10 cellular contexts compared by ENCODE assay signal in the genomic region with DNA sequence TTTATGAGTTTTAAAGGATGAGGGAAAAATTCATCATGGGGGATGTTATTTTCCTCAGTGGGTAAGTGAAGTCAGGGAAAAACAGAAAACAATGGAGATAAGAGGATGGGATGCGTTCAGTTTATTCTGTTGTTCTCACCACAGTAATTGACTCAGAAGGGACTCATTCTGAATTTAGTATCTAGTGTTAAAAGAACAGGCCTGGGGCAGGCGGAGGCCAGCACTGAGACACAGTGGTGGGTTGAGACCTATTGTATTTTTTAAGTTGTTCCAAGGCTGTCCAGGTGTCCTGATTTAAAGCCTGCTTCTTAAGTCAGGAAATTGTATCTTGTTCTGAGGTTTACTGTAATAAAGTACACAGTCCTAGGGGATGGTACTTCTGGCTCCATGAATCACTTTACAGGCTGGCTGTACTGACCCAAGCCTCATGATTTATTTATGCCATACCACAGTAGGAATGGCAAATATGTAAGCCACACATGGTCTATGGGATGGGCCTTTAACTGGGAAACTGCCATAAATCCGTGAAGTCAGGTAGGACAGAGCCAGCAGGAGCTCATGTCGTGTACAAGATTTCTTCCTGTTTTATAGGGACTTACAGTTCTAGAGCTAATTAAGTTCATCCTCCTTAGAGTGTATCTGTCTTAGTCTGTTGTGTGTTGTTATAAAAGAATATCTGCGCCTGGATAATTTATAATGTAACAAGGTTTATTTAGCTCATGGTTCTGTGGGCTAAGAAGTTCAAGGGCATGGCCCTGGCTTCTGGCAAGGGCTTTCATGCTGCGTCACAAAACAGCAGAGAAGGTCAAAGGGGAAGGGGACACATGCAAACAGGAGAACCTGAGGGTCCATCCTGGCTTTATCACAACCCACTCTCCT.
DNase-seq lines count a peak whose midpoint lies in the region; ATAC-seq and TF ChIP-seq lines count a peak whose summit lies in the region.
"Had no signal": no experiment of that assay in that cellular context is flagged by ENCODE, and none has a peak within 500 bp of the region (broad histone marks: within the 10 kb centered on the region; RNA-seq: fewer than 3 reads in every experiment).

No MANE protein-coding gene starts in this region.

- H3K4me3 ChIP-seq in kidney epithelial cell (ENCODE audit: low read depth, low read length) (no peak overlapping the region), transverse colon (no peak overlapping the region), endodermal cell (ENCODE audit: low read length) (no peak overlapping the region)

- TF ChIP-seq CTCF in kidney epithelial cell (IDR thresholded peaks at IDR 0.05; ENCODE audit: insufficient read depth, low read length, poor library complexity, severe bottlenecking): no peak
- no peak for TF ChIP-seq CTCF in transverse colon (IDR thresholded peaks at IDR 0.05)
- no peak for TF ChIP-seq CTCF in endodermal cell (conservative IDR thresholded peaks at IDR 0.05)

- H3K4me1 Mint-ChIP-seq in endodermal cell: peaks cover 8% of the 10 kb centered on the region

- peaks cover 1% of the 10 kb centered on the region for H3K9me3 Mint-ChIP-seq in endodermal cell

- no peak overlapping the region for H3K9ac ChIP-seq in endodermal cell (ENCODE audit: extremely low read depth, low read length, poor library complexity, severe bottlenecking)

- in situ Hi-C loops in transverse colon (cut with MboI; ENCODE audit: low pct_ligation_motif_present in 1 of 4, low pct_unique_long_range_greater_than_20kb in 1 of 4, low sequenced_read_pairs in 3 of 4): no loop called here

- no peak overlapping the region for H3K4me3 Mint-ChIP-seq in endodermal cell
- H3K4me3 Mint-ChIP-seq: activated naive CD8-positive, alpha-beta T cell had no signal

- H3K36me3 ChIP-seq in kidney epithelial cell (ENCODE audit: control insufficient read depth, insufficient read depth, low read length) (no peaks in the 10 kb centered on the region), transverse colon (no peaks in the 10 kb centered on the region), endodermal cell (ENCODE audit: control insufficient read depth, insufficient read depth, low read length) (peaks cover 4% of the 10 kb centered on the region)

- H3K36me3 Mint-ChIP-seq in endodermal cell (ENCODE audit: low read depth): peaks cover 16% of the 10 kb centered on the region

- H3K27ac Mint-ChIP-seq in endodermal cell: no peak overlapping the region
- H3K27ac Mint-ChIP-seq: activated naive CD8-positive, alpha-beta T cell had no signal

- TF ChIP-seq POLR2A in transverse colon (IDR thresholded peaks at IDR 0.05): no peak

- H3K9me3 ChIP-seq in transverse colon (no peaks in the 10 kb centered on the region), endodermal cell (ENCODE audit: control insufficient read depth, low read length) (no peaks in the 10 kb centered on the region)

- ATAC-seq in GM21825 (IDR thresholded peaks at IDR 0.05; ENCODE audit: unreplicated experiment): no peak

- H3K4me1 ChIP-seq in transverse colon (peaks cover 0 to 31% (median 28%) of the 10 kb centered on the region in 4 donors), endodermal cell (ENCODE audit: control insufficient read depth, insufficient read depth, low read length) (no peaks in the 10 kb centered on the region)

- WGBS in transverse colon (ENCODE audit: low coverage in 1 of 2), 2 donors: 61 to 86% methylated on average over 2 to 6 of the region's 6 CpGs
- 84 to 93% methylated on average over 5 to 6 of the region's 6 CpGs for WGBS in endodermal cell (ENCODE audit: insufficient coverage in 1 of 2, insufficient read length in 1 of 2), 2 experiments

- no peak for TF ChIP-seq EP300 in transverse colon (IDR thresholded peaks at IDR 0.05; ENCODE audit: low read depth)

- peak; percentile 27 for DNase-seq in NCI-H82 (lab: John Stamatoyannopoulos, UW)
- no peak for DNase-seq in NCI-H82 treated with DMSO at 0.1 percent for 48 hours (lab: John Stamatoyannopoulos, UW; ENCODE audit: unreplicated experiment)
- peak; percentile 94 for DNase-seq in astrocyte of the hippocampus (ENCODE audit: low read depth, low spot score)
- DNase-seq in kidney epithelial cell (ENCODE audit: low read depth): peak; percentile 82
- peak; percentile 44 for DNase-seq in transverse colon
- DNase-seq in DMS 273 (lab: John Stamatoyannopoulos, UW; ENCODE audit: unreplicated experiment): no peak
- no peak for DNase-seq in endodermal cell
- DNase-seq: NCI-H510A had no signal

- no peaks in the 10 kb centered on the region for H3K27me3 Mint-ChIP-seq in endodermal cell (ENCODE audit: insufficient read depth)
- H3K27me3 Mint-ChIP-seq: activated naive CD8-positive, alpha-beta T cell had no signal

- peak overlapping the region; percentile 61 to 82 (median 72) for H3K27ac ChIP-seq in transverse colon
- no peak overlapping the region for H3K27ac ChIP-seq in endodermal cell (ENCODE audit: low read depth, low read length)

- H3K27me3 ChIP-seq in kidney epithelial cell (ENCODE audit: control insufficient read depth, insufficient read depth, low read length): no peaks in the 10 kb centered on the region
- H3K27me3 ChIP-seq in transverse colon: no peaks in the 10 kb centered on the region
- H3K27me3 ChIP-seq in endodermal cell (ENCODE audit: control insufficient read depth, insufficient read depth, low read length, poor library complexity, severe bottlenecking): no peaks in the 10 kb centered on the region

- intact Hi-C loops in transverse colon (cut with DNase I; ENCODE audit: low total_unique reads): no loop called here

Comparison
In these comparisons a context has a peak if more than half of its experiments do, and no peak if none do; other contexts are left out.
1. DNase-seq: peak in NCI-H82 (single experiment), astrocyte of the hippocampus (single experiment), kidney epithelial cell (single experiment) and transverse colon (single experiment); none in NCI-H82 treated with DMSO at 0.1 percent for 48 hours (single experiment), DMS 273 (single experiment) and endodermal cell (single experiment).